In genomic region chr12:64452559-64453329, GRCh38 we compare ENCODE assay signal across 8 cellular contexts. TPM values are rescaled to one million over a fixed set of nuclear protein-coding genes. Genes with fewer than 3 reads are reported as not detected.
A peak's percentile ranks its signal among the peaks of the same experiment; 100 is the strongest.
DNase-seq lines count a peak whose midpoint lies in the region; ATAC-seq and TF ChIP-seq lines count a peak whose summit lies in the region.

No MANE protein-coding gene starts in this region.

- intact Hi-C loops in left ventricle myocardium superior (cut with micrococcal nuclease) = no loop called here
- intact Hi-C loops in prostate gland (cut with DNase I) = no loop called here

- H3K27ac Mint-ChIP-seq in CD4-positive, CD25-positive, alpha-beta regulatory T cell = peak overlapping the region; percentile 95 to 98 (median 96)

- under 1% methylated on average over 16 of the region's 16 CpGs for whole genome bisulfite sequencing in prostate gland

- H3K36me3 Mint-ChIP-seq in CD4-positive, CD25-positive, alpha-beta regulatory T cell = peaks cover 7% of the 10 kb centered on the region

- H3K27me3 ChIP-seq in CD4-positive, CD25-positive, alpha-beta regulatory T cell (ENCODE audit: control insufficient read depth, insufficient read depth, low read length) = no peaks in the 10 kb centered on the region
- H3K27me3 ChIP-seq in prostate gland (replicated peaks; ENCODE audit: insufficient read depth) = no peaks in the 10 kb centered on the region

- peaks cover 2% of the 10 kb centered on the region for H3K36me3 ChIP-seq in CD4-positive, CD25-positive, alpha-beta regulatory T cell (ENCODE audit: control insufficient read depth, insufficient read depth, low read length)
- H3K36me3 ChIP-seq in prostate gland = no peaks in the 10 kb centered on the region

- peaks cover 62% of the 10 kb centered on the region for H3K4me1 ChIP-seq in CD4-positive, CD25-positive, alpha-beta regulatory T cell (ENCODE audit: control insufficient read depth, insufficient read depth, low read length, poor library complexity, severe bottlenecking)
- peaks cover 5% of the 10 kb centered on the region for H3K4me1 ChIP-seq in prostate gland (replicated peaks)

- ATAC-seq in CD4-positive, CD25-positive, alpha-beta regulatory T cell (ENCODE audit: low read depth in 2 of 2) = peak; percentile 5 to 14
- ATAC-seq in GM21723 (IDR thresholded peaks at IDR 0.05; ENCODE audit: unreplicated experiment) = peak; percentile 4
- ATAC-seq in left ventricle myocardium superior = peak; percentile 25
- ATAC-seq in GM19467 (IDR thresholded peaks at IDR 0.05; ENCODE audit: unreplicated experiment) = no peak
- no peak for ATAC-seq in GM18520 (IDR thresholded peaks at IDR 0.05; ENCODE audit: unreplicated experiment)

- H3K27ac ChIP-seq in CD4-positive, CD25-positive, alpha-beta regulatory T cell (ENCODE audit: insufficient read depth, low read length, poor library complexity, severe bottlenecking) = peak overlapping the region; percentile 84
- peak overlapping the region; percentile 91 for H3K27ac ChIP-seq in angular gyrus (ENCODE audit: low read depth, low read length)
- peak overlapping the region; percentile 95 to 96 for H3K27ac ChIP-seq in prostate gland

- peaks cover 36 to 59% (median 46%) of the 10 kb centered on the region in 4 donors for H3K4me1 Mint-ChIP-seq in CD4-positive, CD25-positive, alpha-beta regulatory T cell

- TF ChIP-seq CTCF in prostate gland (IDR thresholded peaks at IDR 0.05) = no peak

- DNase-seq in CD4-positive, CD25-positive, alpha-beta regulatory T cell = peak in 1 of 3 donors; percentile 54
- DNase-seq in NCI-H510A treated with DMSO at 0.1 percent for 48 hours (lab: John Stamatoyannopoulos, UW) (peak; percentile 91), left ventricle myocardium superior (no peak), prostate gland (ENCODE audit: low spot score) (peak; percentile 62)

- no peak for TF ChIP-seq POLR2A in prostate gland (IDR thresholded peaks at IDR 0.05)

- H3K9me3 Mint-ChIP-seq in CD4-positive, CD25-positive, alpha-beta regulatory T cell = no peaks in the 10 kb centered on the region

- H3K4me3 ChIP-seq in CD4-positive, CD25-positive, alpha-beta regulatory T cell (ENCODE audit: low read depth, low read length) = peak overlapping the region; percentile 100
- H3K4me3 ChIP-seq in prostate gland = peak overlapping the region; percentile 89 to 94

- peak overlapping the region; percentile 96 to 99 (median 97) for H3K4me3 Mint-ChIP-seq in CD4-positive, CD25-positive, alpha-beta regulatory T cell

- no peaks in the 10 kb centered on the region for H3K9me3 ChIP-seq in CD4-positive, CD25-positive, alpha-beta regulatory T cell (ENCODE audit: control insufficient read depth in 2 of 2, low read length in 2 of 2)
- H3K9me3 ChIP-seq in prostate gland = no peaks in the 10 kb centered on the region

- no peaks in the 10 kb centered on the region for H3K27me3 Mint-ChIP-seq in CD4-positive, CD25-positive, alpha-beta regulatory T cell

RNA-seq across cellular contexts. Expression of gene TBK1, which starts 0.8 kb away (rescaled TPM):
- total RNA-seq in CD4-positive, CD25-positive, alpha-beta regulatory T cell = 24.3 TPM
- polyA plus RNA-seq in CD4-positive, CD25-positive, alpha-beta regulatory T cell = 10 to 100 TPM; 21.3 to 29.1 (median 22.8) TPM
- total RNA-seq in left ventricle myocardium superior (11.7 TPM), prostate gland (10 to 100 TPM; 25.9 to 33.6 TPM)

RNA-seq across cellular contexts. Expression of gene XPOT, which starts 48.6 kb away (rescaled TPM):
- total RNA-seq in CD4-positive, CD25-positive, alpha-beta regulatory T cell = 59.6 TPM
- polyA plus RNA-seq in CD4-positive, CD25-positive, alpha-beta regulatory T cell = 10 to 100 TPM; 27.7 to 43.3 (median 34.0) TPM
- total RNA-seq in left ventricle myocardium superior (24.7 TPM), prostate gland (10 to 100 TPM; 30.4 to 36.8 TPM)

Comparison
In these comparisons a context has a peak if more than half of its experiments do, and no peak if none do; other contexts are left out.
1. ATAC-seq: peak in CD4-positive, CD25-positive, alpha-beta regulatory T cell (2 of 2), GM21723 (single experiment) and left ventricle myocardium superior (single experiment); none in GM19467 (single experiment) and GM18520 (single experiment).
2. Peak in every context shown above with its lines, with median percentiles within 50 percentile points of each other: H3K27ac ChIP-seq.